Comparison of ENCODE assay signal across 17 cellular contexts in genomic region chr3:101095703-101096102, GRCh38.
"Had no signal": no experiment of that assay in that cellular context is flagged by ENCODE, and none has a peak within 500 bp of the region (broad histone marks: within the 10 kb centered on the region; RNA-seq: fewer than 3 reads in every experiment).

No MANE protein-coding gene starts in this region.

- H3K4me3 ChIP-seq: left ventricle myocardium inferior, right atrium auricular region, skin epidermis had no signal

- H3K36me3 ChIP-seq: left ventricle myocardium inferior, right atrium auricular region had no signal

- H3K9me3 ChIP-seq: left ventricle myocardium inferior, right atrium auricular region had no signal

- DNase-seq: activated B cell treated with CpG ODN at 0.5 μM for 24 hours; activated CD4-positive, alpha-beta T cell treated with anti-CD3 and anti-CD28 coated beads, Interleukin-2, amount 10 ng/mL, durations not matched to agents 24 days and 14 days; activated CD8-positive, alpha-beta memory T cell treated with anti-CD3 and anti-CD28 coated beads, Interleukin-2, amount 50 U/mL, for 4 hours; activated CD8-positive, alpha-beta T cell treated with anti-CD3 and anti-CD28 coated beads, Interleukin-2, amount 10 ng/mL, durations not matched to agents 7 days and 5 days; activated gamma-delta T cell; activated naive CD8-positive, alpha-beta T cell treated with anti-CD3 and anti-CD28 coated beads for 36 hours; activated T-cell treated with anti-CD3 and anti-CD28 coated beads, Interleukin-2, amount 50 U/mL, for 72 hours; dermis blood vessel endothelial cell; effector memory CD8-positive, alpha-beta T cell; kidney; left ventricle myocardium inferior; naive thymus-derived CD8-positive, alpha-beta T cell; stimulated activated CD4-positive, alpha-beta T cell treated with anti-CD3 and anti-CD28 coated beads, Interleukin-4, amount 100 ng/mL, for 24 hours; stimulated activated naive CD4-positive, alpha-beta T cell treated with Interleukin-2 at 50 U/mL for 16 hours; trophoblast cell had no signal

- H3K27ac ChIP-seq: left ventricle myocardium inferior, right atrium auricular region, skin epidermis had no signal

- H3K27me3 ChIP-seq: right atrium auricular region had no signal

- ATAC-seq: activated CD8-positive, alpha-beta T cell treated with anti-CD3 and anti-CD28 coated beads, Interleukin-2, amount 10 ng/mL, durations not matched to agents 7 days and 5 days; activated T-cell treated with anti-CD3 and anti-CD28 coated beads, Interleukin-2, amount 50 U/mL, for 72 hours; effector memory CD8-positive, alpha-beta T cell; naive thymus-derived CD8-positive, alpha-beta T cell had no signal

- H3K4me1 ChIP-seq: left ventricle myocardium inferior, right atrium auricular region had no signal
